ENCODE assay signal across 10 cellular contexts in genomic region chr12:94309348-94309747, GRCh38.
DNase-seq lines count a peak whose midpoint lies in the region; ATAC-seq and TF ChIP-seq lines count a peak whose summit lies in the region.
"Had no signal": no experiment of that assay in that cellular context is flagged by ENCODE, and none has a peak within 500 bp of the region (broad histone marks: within the 10 kb centered on the region; RNA-seq: fewer than 3 reads in every experiment).

No MANE protein-coding gene starts in this region.

- H3K4me3 ChIP-seq in GM12864 (ENCODE audit: low read depth, low read length) (no peak overlapping the region), testis (no peak overlapping the region)

- WGBS in testis, 2 donors, result 90 to 93% methylated on average over 5 of the region's 5 CpGs

- peak; percentile 52 for ATAC-seq in GM19328 (IDR thresholded peaks at IDR 0.05; ENCODE audit: unreplicated experiment)
- ATAC-seq in HG02610 (IDR thresholded peaks at IDR 0.05; ENCODE audit: unreplicated experiment), result peak; percentile 91
- ATAC-seq in HG03378 (IDR thresholded peaks at IDR 0.05; ENCODE audit: unreplicated experiment), result peak; percentile 88

- no peak for TF ChIP-seq POLR2A in testis (IDR thresholded peaks at IDR 0.05)

- TF ChIP-seq CTCF in GM12864 (IDR thresholded peaks at IDR 0.05; ENCODE audit: low read depth, low read length, missing control alignments), result no peak
- TF ChIP-seq CTCF in testis (IDR thresholded peaks at IDR 0.05), result no peak

- intact Hi-C loops in testis (cut with DNase I; ENCODE audit: low total_unique reads) (no loop called here), head of caudate nucleus (cut with DNase I) (no loop called here)

- peak; percentile 60 for DNase-seq in GM12864 (ENCODE audit: low read depth)
- no peak for DNase-seq in hypothalamus (lab: John Stamatoyannopoulos, UW)
- no peak for DNase-seq in testis
- DNase-seq in head of caudate nucleus, result no peak
- DNase-seq in activated CD4-positive, alpha-beta T cell treated with anti-CD3 and anti-CD28 coated beads for 48 hours, result no peak
- DNase-seq: erythroblast, retina had no signal

- no peaks in the 10 kb centered on the region for H3K4me1 ChIP-seq in testis

- no peaks in the 10 kb centered on the region for H3K36me3 ChIP-seq in testis (ENCODE audit: low read depth, missing control alignments)

- H3K9me3 ChIP-seq in testis, result no peaks in the 10 kb centered on the region

- no peak overlapping the region for H3K27ac ChIP-seq in testis

- no peaks in the 10 kb centered on the region for H3K27me3 ChIP-seq in testis
